In the genomic region with DNA sequence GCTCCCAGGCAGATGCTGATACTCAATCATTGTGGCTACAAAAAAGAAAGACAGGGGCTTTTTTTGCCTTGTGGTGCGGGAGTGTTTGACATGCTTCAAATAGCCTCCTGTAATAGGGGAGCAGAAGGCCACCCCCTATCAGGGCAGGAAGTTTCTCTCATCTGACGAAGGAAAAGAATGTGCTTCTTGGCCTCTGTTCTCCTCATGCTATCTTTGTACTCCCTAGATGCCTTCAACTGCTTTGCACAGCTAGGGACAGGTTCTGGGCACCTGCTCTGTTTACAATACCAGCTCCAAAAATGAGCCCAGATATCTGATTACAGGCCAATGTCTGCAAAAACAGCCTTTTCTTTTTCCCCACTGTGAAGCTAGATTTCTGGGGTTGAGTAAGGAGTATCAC, we compare ENCODE assay signal across 25 cellular contexts.
"Had no signal": no experiment of that assay in that cellular context is flagged by ENCODE, and none has a peak within 500 bp of the region (broad histone marks: within the 10 kb centered on the region; RNA-seq: fewer than 3 reads in every experiment).

No MANE protein-coding gene starts in this region.

- H3K27ac ChIP-seq: body of pancreas, colonic mucosa, dorsolateral prefrontal cortex, neutrophil, ovary, prostate gland, transverse colon had no signal

- DNase-seq: activated CD4-positive, alpha-beta T cell treated with anti-CD3 and anti-CD28 coated beads for 1 hour; activated CD4-positive, alpha-beta T cell treated with anti-CD3 and anti-CD28 coated beads, Interleukin-2, amount 10 ng/mL, durations not matched to agents 7 days and 5 days; activated CD8-positive, alpha-beta T cell treated with anti-CD3 and anti-CD28 coated beads for 36 hours; activated gamma-delta T cell treated with Interleukin-2 at 50 U/mL for 16 hours; activated naive CD8-positive, alpha-beta T cell treated with anti-CD3 and anti-CD28 coated beads, Interleukin-2, amount 50 U/mL, for 24 hours; activated T-cell treated with anti-CD3 and anti-CD28 coated beads, Interleukin-2, amount 50 U/mL, for 4 hours; amygdala; body of pancreas; cerebellar nuclear complex; colonic mucosa; dorsolateral prefrontal cortex; effector memory CD4-positive, alpha-beta T cell; head of caudate nucleus; hippocampal formation; ovary; stimulated activated CD4-positive, alpha-beta T cell treated with anti-CD3 and anti-CD28 coated beads, Interleukin-2, amount 100 ng/mL, for 48 hours; stimulated activated naive CD4-positive, alpha-beta T cell treated with Interleukin-2 at 50 U/mL for 16 hours; T-helper 2 cell; transverse colon had no signal

- ATAC-seq: activated CD8-positive, alpha-beta T cell treated with anti-CD3 and anti-CD28 coated beads for 36 hours; activated naive CD8-positive, alpha-beta T cell treated with anti-CD3 and anti-CD28 coated beads, Interleukin-2, amount 50 U/mL, for 24 hours; activated T-cell treated with anti-CD3 and anti-CD28 coated beads, Interleukin-2, amount 50 U/mL, for 4 hours; activated T-helper 17 cell treated with anti-CD3 and anti-CD28 coated beads, Interleukin-2, amount 50 U/mL, for 72 hours; body of pancreas; left lobe of liver had no signal

- H3K36me3 Mint-ChIP-seq: activated naive CD4-positive, alpha-beta T cell treated with anti-CD3 and anti-CD28 coated beads, Interleukin-2, amount 50 U/mL, for 24 hours had no signal

- H3K9me3 Mint-ChIP-seq: activated naive CD8-positive, alpha-beta T cell treated with anti-CD3 and anti-CD28 coated beads, Interleukin-2, amount 50 U/mL, for 24 hours; activated T-helper 17 cell treated with anti-CD3 and anti-CD28 coated beads, Interleukin-2, amount 50 U/mL, for 72 hours had no signal

- H3K27me3 ChIP-seq: body of pancreas, colonic mucosa, dorsolateral prefrontal cortex, neutrophil, ovary, transverse colon had no signal

- H3K4me1 ChIP-seq: body of pancreas, colonic mucosa, prostate gland, transverse colon had no signal

- H3K27me3 Mint-ChIP-seq: activated CD4-positive, alpha-beta T cell treated with anti-CD3 and anti-CD28 coated beads, Interleukin-2, amount 10 ng/mL, durations not matched to agents 7 days and 5 days; activated CD8-positive, alpha-beta T cell treated with anti-CD3 and anti-CD28 coated beads for 36 hours; activated naive CD4-positive, alpha-beta T cell treated with anti-CD3 and anti-CD28 coated beads, Interleukin-2, amount 50 U/mL, for 24 hours; activated naive CD8-positive, alpha-beta T cell treated with anti-CD3 and anti-CD28 coated beads, Interleukin-2, amount 50 U/mL, for 24 hours; activated T-helper 17 cell treated with anti-CD3 and anti-CD28 coated beads, Interleukin-2, amount 50 U/mL, for 72 hours had no signal

- H3K4me3 Mint-ChIP-seq: activated CD4-positive, alpha-beta T cell treated with anti-CD3 and anti-CD28 coated beads, Interleukin-2, amount 10 ng/mL, durations not matched to agents 7 days and 5 days; activated CD8-positive, alpha-beta T cell treated with anti-CD3 and anti-CD28 coated beads for 36 hours; activated naive CD4-positive, alpha-beta T cell treated with anti-CD3 and anti-CD28 coated beads, Interleukin-2, amount 50 U/mL, for 24 hours; activated naive CD8-positive, alpha-beta T cell treated with anti-CD3 and anti-CD28 coated beads, Interleukin-2, amount 50 U/mL, for 24 hours; activated T-cell treated with anti-CD3 and anti-CD28 coated beads, Interleukin-2, amount 50 U/mL, for 4 hours; activated T-helper 17 cell treated with anti-CD3 and anti-CD28 coated beads, Interleukin-2, amount 50 U/mL, for 72 hours; nephron had no signal

- H3K36me3 ChIP-seq: colonic mucosa, neutrophil, ovary, prostate gland, transverse colon had no signal

- H3K4me3 ChIP-seq: body of pancreas, colonic mucosa, dorsolateral prefrontal cortex, ovary, prostate gland, transverse colon had no signal

- H3K4me1 Mint-ChIP-seq: activated CD4-positive, alpha-beta T cell treated with anti-CD3 and anti-CD28 coated beads, Interleukin-2, amount 10 ng/mL, durations not matched to agents 7 days and 5 days; activated naive CD4-positive, alpha-beta T cell treated with anti-CD3 and anti-CD28 coated beads, Interleukin-2, amount 50 U/mL, for 24 hours; activated naive CD8-positive, alpha-beta T cell treated with anti-CD3 and anti-CD28 coated beads, Interleukin-2, amount 50 U/mL, for 24 hours; activated T-helper 17 cell treated with anti-CD3 and anti-CD28 coated beads, Interleukin-2, amount 50 U/mL, for 72 hours had no signal

- H3K27ac Mint-ChIP-seq: activated CD4-positive, alpha-beta T cell treated with anti-CD3 and anti-CD28 coated beads, Interleukin-2, amount 10 ng/mL, durations not matched to agents 7 days and 5 days; activated CD8-positive, alpha-beta T cell treated with anti-CD3 and anti-CD28 coated beads for 36 hours; activated naive CD4-positive, alpha-beta T cell treated with anti-CD3 and anti-CD28 coated beads, Interleukin-2, amount 50 U/mL, for 24 hours; activated naive CD8-positive, alpha-beta T cell treated with anti-CD3 and anti-CD28 coated beads, Interleukin-2, amount 50 U/mL, for 24 hours; activated T-helper 17 cell treated with anti-CD3 and anti-CD28 coated beads, Interleukin-2, amount 50 U/mL, for 72 hours; nephron had no signal
